14 cellular contexts compared by ENCODE assay signal in genomic region chr17:14038206-14038605, GRCh38. TPM values are rescaled to one million over a fixed set of nuclear protein-coding genes. Genes with fewer than 3 reads are reported as not detected.
DNase-seq lines count a peak whose midpoint lies in the region; ATAC-seq and TF ChIP-seq lines count a peak whose summit lies in the region.
"Had no signal": no experiment of that assay in that cellular context is flagged by ENCODE, and none has a peak within 500 bp of the region (broad histone marks: within the 10 kb centered on the region; RNA-seq: fewer than 3 reads in every experiment).

No MANE protein-coding gene starts in this region.

- H3K4me3 ChIP-seq in CD4-positive, alpha-beta memory T cell (ENCODE audit: low read length in 2 of 2): no peak overlapping the region
- H3K4me3 ChIP-seq in astrocyte of the cerebellum (ENCODE audit: low read depth, low read length) (no peak overlapping the region), mesenchymal stem cell (ENCODE audit: insufficient read depth in 1 of 2, low read depth in 1 of 2, low read length in 2 of 2) (no peak overlapping the region), A673 (ENCODE audit: low read depth, low read length, poor library complexity, severe bottlenecking) (no peak overlapping the region)
- H3K4me3 ChIP-seq: breast epithelium, thoracic aorta had no signal

- H2BK12ac ChIP-seq in mesenchymal stem cell (ENCODE audit: low read length in 2 of 2): no peak overlapping the region
- no peak overlapping the region for H2BK12ac ChIP-seq in H9 (ENCODE audit: insufficient read length, low read depth, low read length)

- H3K23ac ChIP-seq in mesenchymal stem cell (ENCODE audit: low read length in 2 of 2) (no peak overlapping the region), H9 (ENCODE audit: insufficient read length, low read depth, low read length) (no peak overlapping the region)

- H4K91ac ChIP-seq in mesenchymal stem cell (ENCODE audit: low read length) (no peak overlapping the region), H9 (ENCODE audit: insufficient read length, low read depth, low read length) (no peak overlapping the region)

- H3K4me1 ChIP-seq in CD4-positive, alpha-beta memory T cell (ENCODE audit: insufficient read depth, low read length): peaks cover 14% of the 10 kb centered on the region
- H3K4me1 ChIP-seq in mesenchymal stem cell (ENCODE audit: control insufficient read depth, insufficient read depth, low read depth, low read length) (no peaks in the 10 kb centered on the region), A673 (ENCODE audit: insufficient read depth, low read length, poor library complexity, severe bottlenecking) (no peaks in the 10 kb centered on the region), H9 (ENCODE audit: insufficient read depth, low read length) (no peaks in the 10 kb centered on the region)
- H3K4me1 ChIP-seq: breast epithelium had no signal

- peaks cover 7% of the 10 kb centered on the region for H3K36me3 ChIP-seq in CD4-positive, alpha-beta memory T cell (ENCODE audit: insufficient read depth, low read length)
- H3K36me3 ChIP-seq in mesenchymal stem cell (ENCODE audit: control insufficient read depth in 1 of 2, insufficient read depth in 2 of 2, low read depth in 1 of 2, low read length in 2 of 2): peaks cover 6 to 14% of the 10 kb centered on the region in 2 experiments
- no peaks in the 10 kb centered on the region for H3K36me3 ChIP-seq in A673 (ENCODE audit: insufficient read depth, low read length, poor library complexity, severe bottlenecking)
- H3K36me3 ChIP-seq: breast epithelium had no signal

- in situ Hi-C loops in astrocyte of the cerebellum (cut with HindIII; ENCODE audit: low sequenced_read_pairs): no loop called here

- H3K36me3 Mint-ChIP-seq in CD4-positive, alpha-beta memory T cell: peaks cover 18 to 35% of the 10 kb centered on the region in 2 donors
- peaks cover 6 to 8% (median 8%) of the 10 kb centered on the region in 3 experiments; a peak in 6 of 7 replicates for H3K36me3 Mint-ChIP-seq in H9 (ENCODE audit: insufficient read depth in 1 of 3, low read depth in 3 of 3)

- 2% methylated on average over 1 of the region's 1 CpG for WGBS in mesenchymal stem cell
- no CpG with 5 or more reads among the region's 1 CpG for WGBS in H9 (ENCODE audit: extremely low coverage, insufficient read length, low lambda C conversion rate)

- H2AFZ ChIP-seq in mesenchymal stem cell (ENCODE audit: low read depth, low read length): no peak overlapping the region
- H2AFZ ChIP-seq in H9 (ENCODE audit: low read length): no peak overlapping the region

- H3K14ac ChIP-seq in mesenchymal stem cell (ENCODE audit: low read length in 2 of 2): no peak overlapping the region
- no peak overlapping the region for H3K14ac ChIP-seq in H9 (ENCODE audit: insufficient read depth, low read length)

- peaks cover 0 to 3% (median 0%) of the 10 kb centered on the region in 8 donors for H3K9me3 Mint-ChIP-seq in CD4-positive, alpha-beta memory T cell
- no peaks in the 10 kb centered on the region for H3K9me3 Mint-ChIP-seq in H9
- H3K9me3 Mint-ChIP-seq: activated T-cell treated with anti-CD3 and anti-CD28 coated beads, Interleukin-2, amount 50 U/mL, for 4 hours had no signal

- H3K4me3 Mint-ChIP-seq in CD4-positive, alpha-beta memory T cell: no peak overlapping the region
- H3K4me3 Mint-ChIP-seq in H9: no peak overlapping the region
- H3K4me3 Mint-ChIP-seq: activated T-cell treated with anti-CD3 and anti-CD28 coated beads, Interleukin-2, amount 50 U/mL, for 4 hours had no signal

- no TSS peak for BruUV-seq in A673 (replicated peaks; lab: Mats Ljungman, UMichigan)

- DNase-seq in CD4-positive, alpha-beta memory T cell: no peak
- DNase-seq in HCEC 1CT (peak; percentile 4), astrocyte of the cerebellum (ENCODE audit: low read depth) (peak; percentile 74), mesenchymal stem cell (peak; percentile 62), A673 (ENCODE audit: low spot score) (no peak), H9 (no peak)
- DNase-seq: activated T-cell treated with anti-CD3 and anti-CD28 coated beads, Interleukin-2, amount 50 U/mL, for 4 hours; DMS153; Karpas-422; NCI-H2081 had no signal

- H3K27ac ChIP-seq in CD4-positive, alpha-beta memory T cell (ENCODE audit: low read depth, low read length): no peak overlapping the region
- H3K27ac ChIP-seq in mesenchymal stem cell (ENCODE audit: low read length, poor library complexity, severe bottlenecking) (peak overlapping the region; percentile 34), A673 (ENCODE audit: low read depth, low read length, poor library complexity, severe bottlenecking) (no peak overlapping the region), H9 (ENCODE audit: insufficient read length, low read depth, low read length) (no peak overlapping the region)
- H3K27ac ChIP-seq: breast epithelium, thoracic aorta had no signal

- H2BK15ac ChIP-seq in mesenchymal stem cell (ENCODE audit: low read depth, poor library complexity, severe bottlenecking) (no peak overlapping the region), H9 (ENCODE audit: low read depth, low read length) (no peak overlapping the region)

- H3K56ac ChIP-seq in H9 (ENCODE audit: insufficient read length, low read depth, low read length): no peak overlapping the region

- no peak overlapping the region for H4K5ac ChIP-seq in H9 (ENCODE audit: insufficient read length, low read depth, low read length)

- no peaks in the 10 kb centered on the region for H4K20me1 ChIP-seq in H9 (ENCODE audit: control insufficient read depth, insufficient read depth, insufficient read length)

- H3K23me2 ChIP-seq in H9 (ENCODE audit: insufficient read length, low read depth, low read length, poor library complexity, severe bottlenecking): no peaks in the 10 kb centered on the region

- H2BK5ac ChIP-seq in mesenchymal stem cell (ENCODE audit: low read depth, low read length, poor library complexity, severe bottlenecking) (no peak overlapping the region), H9 (ENCODE audit: insufficient read length, low read length) (no peak overlapping the region)

- H3K4ac ChIP-seq in mesenchymal stem cell (ENCODE audit: low read depth in 1 of 2, low read length in 2 of 2): no peak overlapping the region
- no peak overlapping the region for H3K4ac ChIP-seq in H9 (ENCODE audit: low read depth, low read length)

- no peaks in the 10 kb centered on the region for H3K79me2 ChIP-seq in H9 (ENCODE audit: insufficient read depth, low read length)

- H3K4me1 Mint-ChIP-seq in CD4-positive, alpha-beta memory T cell: peaks cover 21 to 41% (median 27%) of the 10 kb centered on the region in 4 donors
- H3K4me1 Mint-ChIP-seq in H9: no peaks in the 10 kb centered on the region

- no peaks in the 10 kb centered on the region for H3K9me3 ChIP-seq in CD4-positive, alpha-beta memory T cell (ENCODE audit: control insufficient read depth in 1 of 2, low read length in 2 of 2)
- H3K9me3 ChIP-seq in mesenchymal stem cell (ENCODE audit: control insufficient read depth, low read length) (no peaks in the 10 kb centered on the region), A673 (ENCODE audit: low read depth, low read length, poor library complexity, severe bottlenecking) (no peaks in the 10 kb centered on the region), H9 (ENCODE audit: control insufficient read depth, low read depth, low read length) (no peaks in the 10 kb centered on the region)
- H3K9me3 ChIP-seq: breast epithelium, thoracic aorta had no signal

- no peaks in the 10 kb centered on the region for H3K27me3 ChIP-seq in CD4-positive, alpha-beta memory T cell (ENCODE audit: insufficient read depth, low read length)
- no peaks in the 10 kb centered on the region for H3K27me3 ChIP-seq in mesenchymal stem cell (ENCODE audit: control insufficient read depth in 1 of 2, insufficient read depth in 1 of 2, low read length in 2 of 2)
- H3K27me3 ChIP-seq in A673 (replicated peaks; ENCODE audit: insufficient read depth, low read depth, low read length, poor library complexity): no peaks in the 10 kb centered on the region
- no peaks in the 10 kb centered on the region for H3K27me3 ChIP-seq in H9 (ENCODE audit: insufficient read depth, low read length)
- H3K27me3 ChIP-seq: breast epithelium had no signal

- H2AK5ac ChIP-seq in mesenchymal stem cell (ENCODE audit: low read length, severe bottlenecking) (no peak overlapping the region), H9 (ENCODE audit: insufficient read length, low read length) (no peak overlapping the region)

- H3K79me1 ChIP-seq in mesenchymal stem cell (replicated peaks; ENCODE audit: low read length, poor library complexity, severe bottlenecking) (peaks cover 13% of the 10 kb centered on the region), H9 (ENCODE audit: insufficient read depth, low read depth, low read length, poor library complexity, severe bottlenecking) (no peaks in the 10 kb centered on the region)

- peak overlapping the region in 4 of 7 donors; percentile 17 to 89 (median 38) for H3K27ac Mint-ChIP-seq in CD4-positive, alpha-beta memory T cell
- no peak overlapping the region; a peak in 1 of 7 replicates for H3K27ac Mint-ChIP-seq in H9

- no peak overlapping the region for H4K8ac ChIP-seq in mesenchymal stem cell (ENCODE audit: low read length)
- no peak overlapping the region for H4K8ac ChIP-seq in H9 (replicated peaks; ENCODE audit: insufficient read length, low read depth, low read length)

- no peak overlapping the region for H2BK20ac ChIP-seq in H9 (ENCODE audit: low read depth, low read length, poor library complexity, severe bottlenecking)

- H3K27me3 Mint-ChIP-seq in CD4-positive, alpha-beta memory T cell: no peaks in the 10 kb centered on the region
- no peaks in the 10 kb centered on the region for H3K27me3 Mint-ChIP-seq in H9 (ENCODE audit: low read depth)

- CTCF ChIA-PET in CD4-positive, alpha-beta memory T cell (lab: Charles Lee; ENCODE audit: partially characterized antibody): interaction anchor here (1.2 kb wide), 1 partner anchor 264 kb away, joined by 3 read pairs; no protein-coding TSS in a partner anchor
- CTCF ChIA-PET in A673 (lab: Charles Lee): no interaction called here

- H3K4me2 ChIP-seq in mesenchymal stem cell (ENCODE audit: low read length, poor library complexity, severe bottlenecking) (no peak overlapping the region), H9 (ENCODE audit: insufficient read depth, insufficient read length, low read length) (no peak overlapping the region)

- H3K9ac ChIP-seq in mesenchymal stem cell (ENCODE audit: low read length) (no peak overlapping the region), H9 (ENCODE audit: extremely low read depth, insufficient read length, low read length) (no peak overlapping the region)

- H3K18ac ChIP-seq in mesenchymal stem cell (ENCODE audit: low read depth in 1 of 2, low read length in 2 of 2): no peak overlapping the region
- no peak overlapping the region for H3K18ac ChIP-seq in H9 (ENCODE audit: insufficient read length, low read depth, low read length)

- no peak for ATAC-seq in GM19452 (IDR thresholded peaks at IDR 0.05; ENCODE audit: unreplicated experiment)
- ATAC-seq: activated CD4-positive, CD25-positive, alpha-beta regulatory T cell treated with anti-CD3 and anti-CD28 coated beads, Interleukin-2, amount 50 U/mL, for 24 hours; activated T-cell treated with anti-CD3 and anti-CD28 coated beads, Interleukin-2, amount 50 U/mL, for 4 hours had no signal

- H3T11ph ChIP-seq in H9 (ENCODE audit: low read length): no peak overlapping the region

- no peak overlapping the region for H2BK120ac ChIP-seq in mesenchymal stem cell (ENCODE audit: low read depth, low read length)
- no peak overlapping the region for H2BK120ac ChIP-seq in H9 (ENCODE audit: low read depth, low read length, poor library complexity, severe bottlenecking)

- intact Hi-C loops in CD4-positive, alpha-beta memory T cell (cut with micrococcal nuclease): no loop called here
- intact Hi-C loops in A673 (cut with micrococcal nuclease; ENCODE audit: unreplicated experiment): no loop called here

- TF ChIP-seq CTCF in astrocyte of the cerebellum (IDR thresholded peaks at IDR 0.05; ENCODE audit: low read depth, low read length, missing control alignments) (no peak), A673 (conservative IDR thresholded peaks at IDR 0.05; ENCODE audit: low read depth, low read length) (no peak), H9 (conservative IDR thresholded peaks at IDR 0.05) (no peak)

- POLR2A ChIA-PET in CD4-positive, alpha-beta memory T cell (lab: Charles Lee; ENCODE audit: partially characterized antibody): no interaction called here
- POLR2A ChIA-PET in A673 (lab: Charles Lee; ENCODE audit: low non-redundant PET): no interaction called here

RNA-seq across cellular contexts. Expression of gene COX10, which starts 31.1 kb away (rescaled TPM):
- 10 to 100 TPM; 16.9 to 17.6 TPM for total RNA-seq in CD4-positive, alpha-beta memory T cell
- polyA plus RNA-seq in CD4-positive, alpha-beta memory T cell: 10 to 100 TPM; 23.2 to 34.8 TPM
- polyA plus RNA-seq in mesenchymal stem cell (2013, experiment 1 of 2): 8.5 TPM
- polyA plus RNA-seq in mesenchymal stem cell (2013, experiment 2 of 2): 8.5 TPM
- 19.1 and 20.0 TPM in 2 replicates for total RNA-seq in A673 (2021)
- 20.6 TPM in 2 replicates for total RNA-seq in H9 (2021)

Comparison
In these comparisons a context has a peak if more than half of its experiments do, and no peak if none do; other contexts are left out.
1. DNase-seq: peak in HCEC 1CT (single experiment), astrocyte of the cerebellum (single experiment) and mesenchymal stem cell (single experiment); none in CD4-positive, alpha-beta memory T cell (0 of 5), A673 (single experiment) and H9 (single experiment).
2. H3K27ac Mint-ChIP-seq: peak in CD4-positive, alpha-beta memory T cell (4 of 7); none in H9 (0 of 3).